ENCODE assay signal across 9 cellular contexts in genomic region chr7:66050990-66051424, GRCh38. TPM values are rescaled to one million over a fixed set of nuclear protein-coding genes. Genes with fewer than 3 reads are reported as not detected.
DNase-seq lines count a peak whose midpoint lies in the region; ATAC-seq and TF ChIP-seq lines count a peak whose summit lies in the region.
"Had no signal": no experiment of that assay in that cellular context is flagged by ENCODE, and none has a peak within 500 bp of the region (broad histone marks: within the 10 kb centered on the region; RNA-seq: fewer than 3 reads in every experiment).

No MANE protein-coding gene starts in this region.

- CTCF ChIA-PET in activated CD8-positive, alpha-beta T cell treated with anti-CD3 and anti-CD28 coated beads for 36 hours (lab: Charles Lee): no interaction called here

- ATAC-seq in GM21367 (IDR thresholded peaks at IDR 0.05; ENCODE audit: unreplicated experiment) (no peak), HG03354 (IDR thresholded peaks at IDR 0.05; ENCODE audit: poor library complexity, severe bottlenecking, unreplicated experiment) (no peak)
- ATAC-seq in activated CD8-positive, alpha-beta T cell treated with anti-CD3 and anti-CD28 coated beads for 36 hours: no peak

- H3K27ac ChIP-seq in epithelial cell of prostate (peak overlapping the region; percentile 83), prostate gland (no peak overlapping the region)

- H3K9me3 Mint-ChIP-seq in activated CD8-positive, alpha-beta T cell treated with anti-CD3 and anti-CD28 coated beads for 36 hours: no peaks in the 10 kb centered on the region
- H3K9me3 Mint-ChIP-seq: IgD-negative memory B cell had no signal

- no peaks in the 10 kb centered on the region for H3K9me3 ChIP-seq in prostate gland

- no peak for TF ChIP-seq CTCF in prostate gland (IDR thresholded peaks at IDR 0.05)
- TF ChIP-seq CTCF in activated CD8-positive, alpha-beta T cell treated with anti-CD3 and anti-CD28 coated beads for 36 hours (IDR thresholded peaks at IDR 0.05): no peak

- no peaks in the 10 kb centered on the region for H3K4me1 ChIP-seq in prostate gland (replicated peaks)

- peak; percentile 87 for DNase-seq in ELR (ENCODE audit: low read depth)
- peak; percentile 46 for DNase-seq in NCI-H345 treated with DMSO at 0.1 percent for 48 hours (lab: John Stamatoyannopoulos, UW; ENCODE audit: unreplicated experiment)
- DNase-seq in epithelial cell of prostate (ENCODE audit: low read depth, low spot score): peak; percentile 94
- DNase-seq in prostate gland (ENCODE audit: low spot score): peak; percentile 58
- no peak for DNase-seq in activated CD8-positive, alpha-beta T cell treated with anti-CD3 and anti-CD28 coated beads for 36 hours
- no peak for DNase-seq in SKM-1 treated with dmso at 0.1 percent for 144 hours (lab: John Stamatoyannopoulos, UW; ENCODE audit: unreplicated experiment)

- H3K36me3 Mint-ChIP-seq in activated CD8-positive, alpha-beta T cell treated with anti-CD3 and anti-CD28 coated beads for 36 hours (ENCODE audit: low read depth): no peaks in the 10 kb centered on the region

- intact Hi-C loops in prostate gland (cut with DNase I): no loop called here
- intact Hi-C loops in activated CD8-positive, alpha-beta T cell treated with anti-CD3 and anti-CD28 coated beads for 36 hours (cut with micrococcal nuclease): no loop called here

- POLR2A ChIA-PET in activated CD8-positive, alpha-beta T cell treated with anti-CD3 and anti-CD28 coated beads for 36 hours (lab: Charles Lee): no interaction called here

- no peak overlapping the region for H3K4me3 Mint-ChIP-seq in activated CD8-positive, alpha-beta T cell treated with anti-CD3 and anti-CD28 coated beads for 36 hours
- H3K4me3 Mint-ChIP-seq: IgD-negative memory B cell had no signal

- 46% methylated on average over 2 of the region's 2 CpGs for WGBS in prostate gland

- no peak for TF ChIP-seq POLR2A in prostate gland (IDR thresholded peaks at IDR 0.05)

- H3K36me3 ChIP-seq in prostate gland: no peaks in the 10 kb centered on the region

- H3K27ac Mint-ChIP-seq in activated CD8-positive, alpha-beta T cell treated with anti-CD3 and anti-CD28 coated beads for 36 hours: no peak overlapping the region
- H3K27ac Mint-ChIP-seq: IgD-negative memory B cell had no signal

- no peak overlapping the region for H3K4me3 ChIP-seq in prostate gland

- H3K27me3 ChIP-seq in prostate gland (replicated peaks; ENCODE audit: insufficient read depth): no peaks in the 10 kb centered on the region

- H3K4me1 Mint-ChIP-seq in activated CD8-positive, alpha-beta T cell treated with anti-CD3 and anti-CD28 coated beads for 36 hours (ENCODE audit: low read depth): peaks cover 2% of the 10 kb centered on the region

- no peaks in the 10 kb centered on the region for H3K27me3 Mint-ChIP-seq in activated CD8-positive, alpha-beta T cell treated with anti-CD3 and anti-CD28 coated beads for 36 hours
- H3K27me3 Mint-ChIP-seq: IgD-negative memory B cell had no signal

RNA-seq across cellular contexts. Expression of gene ASL, which starts 24.6 kb away (rescaled TPM):
- total RNA-seq in prostate gland: 10 to 100 TPM; 24.0 to 36.4 TPM
- total RNA-seq in activated CD8-positive, alpha-beta T cell treated with anti-CD3 and anti-CD28 coated beads for 36 hours: 10 to 100 TPM; 15.5 to 19.4 TPM

Comparison
In these comparisons a context has a peak if more than half of its experiments do, and no peak if none do; other contexts are left out.
1. DNase-seq: peak in ELR (single experiment), NCI-H345 treated with DMSO at 0.1 percent for 48 hours (single experiment), epithelial cell of prostate (single experiment) and prostate gland (single experiment); none in activated CD8-positive, alpha-beta T cell treated with anti-CD3 and anti-CD28 coated beads for 36 hours (single experiment) and SKM-1 treated with dmso at 0.1 percent for 144 hours (single experiment).